Comparison of ENCODE assay signal across 2 cellular contexts in the genomic region with DNA sequence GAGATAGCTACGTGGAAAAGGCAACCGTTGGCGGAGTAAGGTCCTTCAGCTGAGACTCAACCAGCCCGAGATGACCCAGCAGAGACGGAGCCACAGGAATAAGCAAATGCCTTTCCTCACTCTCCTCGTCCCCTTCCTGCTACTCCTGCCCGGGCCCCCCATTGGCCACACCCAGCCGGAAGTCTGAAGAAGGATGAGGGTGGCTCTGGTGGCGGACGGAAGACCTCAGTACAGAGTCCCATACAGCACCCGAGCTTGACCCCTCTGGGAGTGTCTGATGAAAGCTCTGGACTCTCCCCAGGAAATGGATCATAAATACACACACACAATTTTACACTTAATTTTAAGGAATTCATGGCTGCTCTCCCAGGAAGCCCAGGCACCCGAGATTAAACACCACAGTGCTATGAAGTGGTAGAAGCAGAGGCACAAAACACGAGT.
TF ChIP-seq lines count a peak whose summit lies in the region.

No MANE protein-coding gene starts in this region.

TF ChIP-seq in endothelial cell of umbilical vein, 7 proteins besides CTCF, POLR2A, EP300 and RAD21 (continued from another document):
- TF ChIP-seq, protein P1, sequence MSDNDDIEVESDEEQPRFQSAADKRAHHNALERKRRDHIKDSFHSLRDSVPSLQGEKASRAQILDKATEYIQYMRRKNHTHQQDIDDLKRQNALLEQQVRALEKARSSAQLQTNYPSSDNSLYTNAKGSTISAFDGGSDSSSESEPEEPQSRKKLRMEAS (IDR thresholded peaks at IDR 0.05; ENCODE audit: insufficient read depth, insufficient read length): no peak
- TF ChIP-seq FOS (IDR thresholded peaks at IDR 0.05; ENCODE audit: borderline replicate concordance, insufficient read depth, low read length): no peak

TF ChIP-seq in liver, 16 proteins besides CTCF, POLR2A, EP300 and RAD21 (continued from another document):
- TF ChIP-seq, protein P2, sequence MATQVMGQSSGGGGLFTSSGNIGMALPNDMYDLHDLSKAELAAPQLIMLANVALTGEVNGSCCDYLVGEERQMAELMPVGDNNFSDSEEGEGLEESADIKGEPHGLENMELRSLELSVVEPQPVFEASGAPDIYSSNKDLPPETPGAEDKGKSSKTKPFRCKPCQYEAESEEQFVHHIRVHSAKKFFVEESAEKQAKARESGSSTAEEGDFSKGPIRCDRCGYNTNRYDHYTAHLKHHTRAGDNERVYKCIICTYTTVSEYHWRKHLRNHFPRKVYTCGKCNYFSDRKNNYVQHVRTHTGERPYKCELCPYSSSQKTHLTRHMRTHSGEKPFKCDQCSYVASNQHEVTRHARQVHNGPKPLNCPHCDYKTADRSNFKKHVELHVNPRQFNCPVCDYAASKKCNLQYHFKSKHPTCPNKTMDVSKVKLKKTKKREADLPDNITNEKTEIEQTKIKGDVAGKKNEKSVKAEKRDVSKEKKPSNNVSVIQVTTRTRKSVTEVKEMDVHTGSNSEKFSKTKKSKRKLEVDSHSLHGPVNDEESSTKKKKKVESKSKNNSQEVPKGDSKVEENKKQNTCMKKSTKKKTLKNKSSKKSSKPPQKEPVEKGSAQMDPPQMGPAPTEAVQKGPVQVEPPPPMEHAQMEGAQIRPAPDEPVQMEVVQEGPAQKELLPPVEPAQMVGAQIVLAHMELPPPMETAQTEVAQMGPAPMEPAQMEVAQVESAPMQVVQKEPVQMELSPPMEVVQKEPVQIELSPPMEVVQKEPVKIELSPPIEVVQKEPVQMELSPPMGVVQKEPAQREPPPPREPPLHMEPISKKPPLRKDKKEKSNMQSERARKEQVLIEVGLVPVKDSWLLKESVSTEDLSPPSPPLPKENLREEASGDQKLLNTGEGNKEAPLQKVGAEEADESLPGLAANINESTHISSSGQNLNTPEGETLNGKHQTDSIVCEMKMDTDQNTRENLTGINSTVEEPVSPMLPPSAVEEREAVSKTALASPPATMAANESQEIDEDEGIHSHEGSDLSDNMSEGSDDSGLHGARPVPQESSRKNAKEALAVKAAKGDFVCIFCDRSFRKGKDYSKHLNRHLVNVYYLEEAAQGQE (IDR thresholded peaks at IDR 0.05): no peak
- TF ChIP-seq HNF4G (IDR thresholded peaks at IDR 0.05) (no peak), TAF1 (conservative IDR thresholded peaks at IDR 0.05) (no peak), FOXA1 (IDR thresholded peaks at IDR 0.05) (no peak), RXRA (IDR thresholded peaks at IDR 0.05) (peak in 1 of 2 donors; percentile 16), NR2F2 (IDR thresholded peaks at IDR 0.05) (peak; percentile 68), SP1 (IDR thresholded peaks at IDR 0.05) (peak; percentile 28)
- TF ChIP-seq, protein P3, sequence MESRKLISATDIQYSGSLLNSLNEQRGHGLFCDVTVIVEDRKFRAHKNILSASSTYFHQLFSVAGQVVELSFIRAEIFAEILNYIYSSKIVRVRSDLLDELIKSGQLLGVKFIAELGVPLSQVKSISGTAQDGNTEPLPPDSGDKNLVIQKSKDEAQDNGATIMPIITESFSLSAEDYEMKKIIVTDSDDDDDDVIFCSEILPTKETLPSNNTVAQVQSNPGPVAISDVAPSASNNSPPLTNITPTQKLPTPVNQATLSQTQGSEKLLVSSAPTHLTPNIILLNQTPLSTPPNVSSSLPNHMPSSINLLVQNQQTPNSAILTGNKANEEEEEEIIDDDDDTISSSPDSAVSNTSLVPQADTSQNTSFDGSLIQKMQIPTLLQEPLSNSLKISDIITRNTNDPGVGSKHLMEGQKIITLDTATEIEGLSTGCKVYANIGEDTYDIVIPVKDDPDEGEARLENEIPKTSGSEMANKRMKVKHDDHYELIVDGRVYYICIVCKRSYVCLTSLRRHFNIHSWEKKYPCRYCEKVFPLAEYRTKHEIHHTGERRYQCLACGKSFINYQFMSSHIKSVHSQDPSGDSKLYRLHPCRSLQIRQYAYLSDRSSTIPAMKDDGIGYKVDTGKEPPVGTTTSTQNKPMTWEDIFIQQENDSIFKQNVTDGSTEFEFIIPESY (IDR thresholded peaks at IDR 0.05): no peak
